ENCODE assay signal across 25 cellular contexts in the genomic region with DNA sequence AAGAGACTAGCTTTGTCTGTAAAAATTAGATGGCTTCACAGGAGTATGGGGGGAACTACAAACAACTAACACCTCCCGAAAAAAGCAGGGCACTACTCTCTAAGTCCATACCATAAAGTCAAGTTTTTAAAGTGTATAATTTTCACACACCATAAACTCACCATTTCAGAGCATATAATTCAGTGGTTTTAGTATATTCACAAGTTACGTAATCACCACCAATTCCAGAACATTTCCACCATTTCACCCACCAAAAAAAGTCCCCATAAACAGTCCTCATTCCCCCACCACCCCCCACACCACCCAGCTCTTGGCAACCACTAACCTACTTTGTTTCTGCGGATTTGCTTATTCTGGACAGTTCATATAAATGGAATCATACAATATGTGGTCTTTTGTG.
"Had no signal": no experiment of that assay in that cellular context is flagged by ENCODE, and none has a peak within 500 bp of the region (broad histone marks: within the 10 kb centered on the region; RNA-seq: fewer than 3 reads in every experiment).

No MANE protein-coding gene starts in this region.

- H3K9me3 ChIP-seq: body of pancreas, lower lobe of right lung, neutrophil, ovary, testis, vagina had no signal

- H3K4me1 Mint-ChIP-seq: activated naive CD8-positive, alpha-beta T cell treated with anti-CD3 and anti-CD28 coated beads, Interleukin-2, amount 50 U/mL, for 24 hours; WTC11 had no signal

- H3K4me3 ChIP-seq: body of pancreas, cardiac muscle cell, lower lobe of right lung, ovary, testis, vagina had no signal

- H3K4me1 ChIP-seq: testis, vagina had no signal

- H3K4me3 Mint-ChIP-seq: activated naive CD8-positive, alpha-beta T cell treated with anti-CD3 and anti-CD28 coated beads, Interleukin-2, amount 50 U/mL, for 24 hours; activated T-helper 1 cell treated with anti-CD3 and anti-CD28 coated beads, Interleukin-12 subunit alpha, Interleukin-12 subunit beta, Interleukin-2, Interleukin-4 antibody, amounts not matched to agents 30 ng/mL and 10 ng/mL and 1 ng/mL, durations not matched to agents 14 hours and 24 hours and 36 hours; dendritic cell treated with granulocyte-macrophage colony-stimulating factor and Interleukin-4, amounts not matched to agents 40 ng/mL and 50 ng/mL, for 4 days; naive B cell; stimulated activated effector memory CD8-positive, alpha-beta T cell treated with anti-CD3 and anti-CD28 coated beads, Interleukin-12 subunit alpha, Interleukin-12 subunit beta, amount 100 ng/mL, for 72 hours; WTC11 had no signal

- H3K27me3 ChIP-seq: body of pancreas, foreskin keratinocyte, neutrophil, ovary, testis, vagina had no signal

- H3K27ac ChIP-seq: body of pancreas, cardiac muscle cell, foreskin keratinocyte, lower lobe of right lung, neutrophil, ovary, testis, vagina had no signal

- H3K36me3 ChIP-seq: ovary had no signal

- H3K9me3 Mint-ChIP-seq: activated naive CD8-positive, alpha-beta T cell treated with anti-CD3 and anti-CD28 coated beads, Interleukin-2, amount 50 U/mL, for 24 hours; activated T-helper 1 cell treated with anti-CD3 and anti-CD28 coated beads, Interleukin-12 subunit alpha, Interleukin-12 subunit beta, Interleukin-2, Interleukin-4 antibody, amounts not matched to agents 30 ng/mL and 10 ng/mL and 1 ng/mL, durations not matched to agents 14 hours and 24 hours and 36 hours; dendritic cell treated with granulocyte-macrophage colony-stimulating factor and Interleukin-4, amounts not matched to agents 40 ng/mL and 50 ng/mL, for 4 days; naive B cell; stimulated activated effector memory CD8-positive, alpha-beta T cell treated with anti-CD3 and anti-CD28 coated beads, Interleukin-12 subunit alpha, Interleukin-12 subunit beta, amount 100 ng/mL, for 72 hours; WTC11 had no signal

- DNase-seq: activated CD4-positive, alpha-beta T cell treated with anti-CD3 and anti-CD28 coated beads, Interleukin-2, amount 50 U/mL, for 4 hours; activated gamma-delta T cell treated with Interleukin-2 at 50 U/mL for 16 hours; activated naive CD8-positive, alpha-beta T cell treated with anti-CD3 and anti-CD28 coated beads, Interleukin-2, amount 50 U/mL, for 24 hours; body of pancreas; effector CD4-positive, alpha-beta T cell; erythroblast; foreskin keratinocyte; kidney; lower lobe of right lung; naive B cell; ovary; small intestine; stimulated activated CD4-positive, alpha-beta T cell treated with anti-CD3 and anti-CD28 coated beads, Interleukin-2, amount 100 ng/mL, for 24 hours; T-helper 9 cell; testis; trophoblast cell had no signal

- ATAC-seq: activated naive CD8-positive, alpha-beta T cell treated with anti-CD3 and anti-CD28 coated beads, Interleukin-2, amount 50 U/mL, for 24 hours; body of pancreas; foreskin keratinocyte; left lobe of liver; lower lobe of right lung; sciatic nerve; stimulated activated effector memory CD8-positive, alpha-beta T cell treated with anti-CD3 and anti-CD28 coated beads, Interleukin-12 subunit alpha, Interleukin-12 subunit beta, amount 100 ng/mL, for 72 hours; WTC11 had no signal

- H3K27ac Mint-ChIP-seq: activated naive CD8-positive, alpha-beta T cell treated with anti-CD3 and anti-CD28 coated beads, Interleukin-2, amount 50 U/mL, for 24 hours; activated T-helper 1 cell treated with anti-CD3 and anti-CD28 coated beads, Interleukin-12 subunit alpha, Interleukin-12 subunit beta, Interleukin-2, Interleukin-4 antibody, amounts not matched to agents 30 ng/mL and 10 ng/mL and 1 ng/mL, durations not matched to agents 14 hours and 24 hours and 36 hours; dendritic cell treated with granulocyte-macrophage colony-stimulating factor and Interleukin-4, amounts not matched to agents 40 ng/mL and 50 ng/mL, for 4 days; stimulated activated effector memory CD8-positive, alpha-beta T cell treated with anti-CD3 and anti-CD28 coated beads, Interleukin-12 subunit alpha, Interleukin-12 subunit beta, amount 100 ng/mL, for 72 hours had no signal

- H3K27me3 Mint-ChIP-seq: activated naive CD8-positive, alpha-beta T cell treated with anti-CD3 and anti-CD28 coated beads, Interleukin-2, amount 50 U/mL, for 24 hours; dendritic cell treated with granulocyte-macrophage colony-stimulating factor and Interleukin-4, amounts not matched to agents 40 ng/mL and 50 ng/mL, for 4 days; naive B cell had no signal
